19 cellular contexts compared by ENCODE assay signal in genomic region chr3:126542340-126543241, GRCh38. TPM values are rescaled to one million over a fixed set of nuclear protein-coding genes. Genes with fewer than 3 reads are reported as not detected.
A peak's percentile ranks its signal among the peaks of the same experiment; 100 is the strongest.
DNase-seq lines count a peak whose midpoint lies in the region; ATAC-seq, FAIRE-seq and TF ChIP-seq lines count a peak whose summit lies in the region.
"Had no signal": no experiment of that assay in that cellular context is flagged by ENCODE, and none has a peak within 500 bp of the region (broad histone marks: within the 10 kb centered on the region; RNA-seq: fewer than 3 reads in every experiment).

No MANE protein-coding gene starts in this region.

- peaks cover 1% of the 10 kb centered on the region for H3K9me3 Mint-ChIP-seq in endodermal cell
- no peaks in the 10 kb centered on the region for H3K9me3 Mint-ChIP-seq in natural killer cell treated with Interleukin-12 subunit alpha and Interleukin-12 subunit beta and Interleukin-15 and Interleukin-18, amount 100 ng/mL, for 72 hours
- H3K9me3 Mint-ChIP-seq: nephron progenitor cell had no signal

- H3K9me3 ChIP-seq in left ventricle myocardium inferior (replicated peaks) (no peaks in the 10 kb centered on the region), endodermal cell (ENCODE audit: control insufficient read depth, low read length) (no peaks in the 10 kb centered on the region)

- peaks cover 11% of the 10 kb centered on the region for H3K27me3 Mint-ChIP-seq in endodermal cell (ENCODE audit: insufficient read depth)
- H3K27me3 Mint-ChIP-seq in natural killer cell treated with Interleukin-12 subunit alpha and Interleukin-12 subunit beta and Interleukin-15 and Interleukin-18, amount 100 ng/mL, for 72 hours, result peaks cover 0 to 23% of the 10 kb centered on the region in 2 donors

- H3K4me1 ChIP-seq in left ventricle myocardium inferior (peaks cover 10% of the 10 kb centered on the region), endodermal cell (ENCODE audit: control insufficient read depth, insufficient read depth, low read length) (peaks cover 4% of the 10 kb centered on the region)

- H3K36me3 Mint-ChIP-seq in endodermal cell (ENCODE audit: low read depth), result no peaks in the 10 kb centered on the region
- peaks cover 4% of the 10 kb centered on the region for H3K36me3 Mint-ChIP-seq in natural killer cell treated with Interleukin-12 subunit alpha and Interleukin-12 subunit beta and Interleukin-15 and Interleukin-18, amount 100 ng/mL, for 72 hours

- H3K27ac Mint-ChIP-seq in endodermal cell, result no peak overlapping the region
- no peak overlapping the region for H3K27ac Mint-ChIP-seq in natural killer cell treated with Interleukin-12 subunit alpha and Interleukin-12 subunit beta and Interleukin-15 and Interleukin-18, amount 100 ng/mL, for 72 hours
- H3K27ac Mint-ChIP-seq: nephron progenitor cell had no signal

- TF ChIP-seq CTCF in left ventricle myocardium inferior (IDR thresholded peaks at IDR 0.05; ENCODE audit: borderline replicate concordance) (no peak), endodermal cell (conservative IDR thresholded peaks at IDR 0.05) (no peak)

- H3K4me1 Mint-ChIP-seq in endodermal cell, result peaks cover 4% of the 10 kb centered on the region
- peaks cover 19 to 22% of the 10 kb centered on the region in 2 donors for H3K4me1 Mint-ChIP-seq in natural killer cell treated with Interleukin-12 subunit alpha and Interleukin-12 subunit beta and Interleukin-15 and Interleukin-18, amount 100 ng/mL, for 72 hours (ENCODE audit: low read depth in 2 of 2)

- DNase-seq in Right ventricle myocardium superior (peak; percentile 27), left ventricle myocardium inferior (no peak), endodermal cell (peak; percentile 54), urothelium cell line (ENCODE audit: low spot score) (no peak), G401 (ENCODE audit: low spot score) (no peak), DMS 273 treated with DMSO at 0.1 percent for 48 hours (lab: John Stamatoyannopoulos, UW) (no peak)
- DNase-seq in natural killer cell treated with Interleukin-12 subunit alpha and Interleukin-12 subunit beta and Interleukin-15 and Interleukin-18, amount 100 ng/mL, for 72 hours (ENCODE audit: low spot score), result peak; percentile 57
- DNase-seq: dermis blood vessel endothelial cell, hypothalamus, NCI-H1105 treated with DMSO at 0.1 percent for 48 hours, nephron progenitor cell, small intestine had no signal

- FAIRE-seq in urothelium cell line (lab: Jason Lieb, UNC), result peak; percentile 74
- FAIRE-seq: small intestine had no signal

- H3K27me3 ChIP-seq in left ventricle myocardium inferior (ENCODE audit: low read depth) (peaks cover 48% of the 10 kb centered on the region), endodermal cell (ENCODE audit: control insufficient read depth, insufficient read depth, low read length, poor library complexity, severe bottlenecking) (no peaks in the 10 kb centered on the region)

- intact Hi-C loops in Right ventricle myocardium superior (cut with DNase I) (no loop called here), left ventricle myocardium inferior (cut with micrococcal nuclease) (no loop called here)

- H3K27ac ChIP-seq in left ventricle myocardium inferior (replicated peaks), result no peak overlapping the region
- no peak overlapping the region for H3K27ac ChIP-seq in endodermal cell (ENCODE audit: low read depth, low read length)
- H3K27ac ChIP-seq: KMS-11, VCaP had no signal

- ATAC-seq in Right ventricle myocardium superior (ENCODE audit: poor library complexity) (no peak), GM18517 (IDR thresholded peaks at IDR 0.05; ENCODE audit: unreplicated experiment) (no peak)
- no peak for ATAC-seq in natural killer cell treated with Interleukin-12 subunit alpha and Interleukin-12 subunit beta and Interleukin-15 and Interleukin-18, amount 100 ng/mL, for 72 hours
- ATAC-seq: HCT116 had no signal

- in situ Hi-C loops in G401 (cut with HindIII; ENCODE audit: low sequenced_read_pairs), result no loop called here

- no peak overlapping the region for H3K9ac ChIP-seq in endodermal cell (ENCODE audit: extremely low read depth, low read length, poor library complexity, severe bottlenecking)
- H3K9ac ChIP-seq: KMS-11 had no signal

- H3K4me3 Mint-ChIP-seq in endodermal cell, result no peak overlapping the region
- H3K4me3 Mint-ChIP-seq in natural killer cell treated with Interleukin-12 subunit alpha and Interleukin-12 subunit beta and Interleukin-15 and Interleukin-18, amount 100 ng/mL, for 72 hours, result no peak overlapping the region
- H3K4me3 Mint-ChIP-seq: nephron progenitor cell had no signal

- no peaks in the 10 kb centered on the region for H3K36me3 ChIP-seq in left ventricle myocardium inferior
- H3K36me3 ChIP-seq in endodermal cell (ENCODE audit: control insufficient read depth, insufficient read depth, low read length), result no peaks in the 10 kb centered on the region

- no peak overlapping the region for H3K4me3 ChIP-seq in left ventricle myocardium inferior
- H3K4me3 ChIP-seq in endodermal cell (ENCODE audit: low read length), result no peak overlapping the region

- WGBS in endodermal cell (ENCODE audit: insufficient coverage in 1 of 2, insufficient read length in 1 of 2), 2 experiments, result 93 to 96% methylated on average over 28 to 57 of the region's 57 CpGs

RNA-seq across cellular contexts. Expression of gene C3orf22, which starts 16.1 kb away (rescaled TPM):
- not detected for total RNA-seq in Right ventricle myocardium superior
- not detected for total RNA-seq in left ventricle myocardium inferior
- not detected for total RNA-seq in endodermal cell
- polyA plus RNA-seq in endodermal cell (2013, experiment 1 of 2), result not detected
- not detected for polyA plus RNA-seq in endodermal cell (2013, experiment 2 of 2)
- total RNA-seq in natural killer cell treated with Interleukin-12 subunit alpha and Interleukin-12 subunit beta and Interleukin-15 and Interleukin-18, amount 100 ng/mL, for 72 hours, result not detected
- not detected in 2 replicates for total RNA-seq in G401 (2014; rRNA removed; shearing (Covaris generic))
- total RNA-seq: Calu3, dermis blood vessel endothelial cell, liver, NCI-H460 had no signal
- polyA plus RNA-seq: liver, small intestine had no signal

RNA-seq across cellular contexts. Expression of gene CHST13, which starts 18.6 kb away (rescaled TPM):
- total RNA-seq in Right ventricle myocardium superior (0.11 TPM), left ventricle myocardium inferior (0.11 TPM), endodermal cell (1 to 10 TPM; 1.6 to 6.7 TPM)
- polyA plus RNA-seq in endodermal cell (2013, experiment 1 of 2), result 0.64 TPM
- 0.37 TPM for polyA plus RNA-seq in endodermal cell (2013, experiment 2 of 2)
- under 1 TPM in 1 of 2 donors, not detected in 1; 0.98 TPM for total RNA-seq in natural killer cell treated with Interleukin-12 subunit alpha and Interleukin-12 subunit beta and Interleukin-15 and Interleukin-18, amount 100 ng/mL, for 72 hours
- total RNA-seq in G401 (2014; rRNA removed; shearing (Covaris generic)), result 0.49 and 2.0 TPM in 2 replicates
- total RNA-seq: dermis blood vessel endothelial cell, NCI-H460 had no signal

RNA-seq across cellular contexts. Expression of gene UROC1, which starts 25.0 kb away (rescaled TPM):
- not detected for total RNA-seq in Right ventricle myocardium superior
- not detected for total RNA-seq in left ventricle myocardium inferior
- total RNA-seq in endodermal cell, result not detected
- not detected for polyA plus RNA-seq in endodermal cell (2013, experiment 1 of 2)
- not detected for polyA plus RNA-seq in endodermal cell (2013, experiment 2 of 2)
- not detected for total RNA-seq in natural killer cell treated with Interleukin-12 subunit alpha and Interleukin-12 subunit beta and Interleukin-15 and Interleukin-18, amount 100 ng/mL, for 72 hours
- total RNA-seq in G401 (2014; rRNA removed; shearing (Covaris generic)), result not detected in 2 replicates
- total RNA-seq: Calu3, dermis blood vessel endothelial cell, NCI-H460 had no signal

Comparison
In these comparisons a context has a peak if more than half of its experiments do, and no peak if none do; other contexts are left out.
1. DNase-seq: peak in Right ventricle myocardium superior (single experiment), endodermal cell (single experiment) and natural killer cell treated with Interleukin-12 subunit alpha and Interleukin-12 subunit beta and Interleukin-15 and Interleukin-18, amount 100 ng/mL, for 72 hours (single experiment); none in left ventricle myocardium inferior (single experiment), urothelium cell line (single experiment), G401 (single experiment) and DMS 273 treated with DMSO at 0.1 percent for 48 hours (single experiment).